In the genomic region with DNA sequence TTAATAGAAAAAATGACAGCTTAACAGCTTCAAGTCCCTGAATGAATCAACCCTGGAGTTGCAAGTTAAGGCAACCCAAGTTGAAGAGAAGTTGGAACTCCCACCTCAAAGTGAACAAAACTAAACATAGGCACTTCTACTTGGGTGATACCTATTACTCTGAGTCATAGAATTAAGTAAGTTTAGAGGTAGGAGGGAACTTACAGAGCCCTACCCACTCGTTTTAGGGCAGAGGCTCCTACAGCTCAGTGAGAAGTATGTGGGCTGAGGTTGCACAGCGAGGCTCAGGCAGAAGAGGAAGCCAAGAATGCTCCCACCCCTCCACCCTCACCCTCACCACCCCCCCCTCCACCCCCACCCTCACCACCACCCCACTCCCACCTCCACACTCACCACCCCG, we compare ENCODE assay signal across 7 cellular contexts. TPM values are rescaled to one million over a fixed set of nuclear protein-coding genes. Genes with fewer than 3 reads are reported as not detected.
DNase-seq lines count a peak whose midpoint lies in the region; ATAC-seq, FAIRE-seq and TF ChIP-seq lines count a peak whose summit lies in the region.

No MANE protein-coding gene starts in this region.

- H3K4ac ChIP-seq in mesenchymal stem cell (ENCODE audit: low read depth in 1 of 2, low read length in 2 of 2): no peak overlapping the region

- H3K79me1 ChIP-seq in mesenchymal stem cell (replicated peaks; ENCODE audit: low read length, poor library complexity, severe bottlenecking): no peaks in the 10 kb centered on the region

- H3K9me3 ChIP-seq in left lung (no peaks in the 10 kb centered on the region), mesenchymal stem cell (ENCODE audit: control insufficient read depth, low read length) (no peaks in the 10 kb centered on the region), right cardiac atrium (ENCODE audit: control insufficient read depth, low read length) (no peaks in the 10 kb centered on the region)

- no peak overlapping the region for H2AFZ ChIP-seq in mesenchymal stem cell (ENCODE audit: low read depth, low read length)

- H3K4me3 ChIP-seq in left lung (no peak overlapping the region), mesenchymal stem cell (ENCODE audit: insufficient read depth in 1 of 2, low read depth in 1 of 2, low read length in 2 of 2) (no peak overlapping the region), right cardiac atrium (ENCODE audit: low read length) (no peak overlapping the region)

- peaks cover 8 to 29% of the 10 kb centered on the region in 2 donors for H3K4me1 ChIP-seq in left lung
- peaks cover 1% of the 10 kb centered on the region for H3K4me1 ChIP-seq in mesenchymal stem cell (ENCODE audit: control insufficient read depth, insufficient read depth, low read depth, low read length)
- peaks cover 6% of the 10 kb centered on the region for H3K4me1 ChIP-seq in right cardiac atrium (ENCODE audit: control insufficient read depth, insufficient read depth, low read length)

- DNase-seq in T-helper 9 cell (peak; percentile 28), left lung (no peak), RCC 7860 (ENCODE audit: low spot score) (no peak), mesenchymal stem cell (no peak), right cardiac atrium (no peak)

- no peak overlapping the region for H2BK12ac ChIP-seq in mesenchymal stem cell (ENCODE audit: low read length in 2 of 2)

- no peak overlapping the region for H2BK15ac ChIP-seq in mesenchymal stem cell (ENCODE audit: low read depth, poor library complexity, severe bottlenecking)

- no peak overlapping the region for H4K8ac ChIP-seq in mesenchymal stem cell (ENCODE audit: low read length)

- no peak for FAIRE-seq in RCC 7860 (lab: Jason Lieb, UNC)

- H3K27ac ChIP-seq in left lung (no peak overlapping the region), mesenchymal stem cell (ENCODE audit: low read length, poor library complexity, severe bottlenecking) (no peak overlapping the region), right cardiac atrium (ENCODE audit: low read length) (no peak overlapping the region)

- WGBS in mesenchymal stem cell: no CpG with 5 or more reads among the region's 3 CpGs
- WGBS in right cardiac atrium: 68% methylated on average over 3 of the region's 3 CpGs

- H3K9ac ChIP-seq in mesenchymal stem cell (ENCODE audit: low read length): no peak overlapping the region

- no peak for TF ChIP-seq CTCF in left lung (IDR thresholded peaks at IDR 0.05)

- H2BK120ac ChIP-seq in mesenchymal stem cell (ENCODE audit: low read depth, low read length): no peak overlapping the region

- no peak overlapping the region for H2BK5ac ChIP-seq in mesenchymal stem cell (ENCODE audit: low read depth, low read length, poor library complexity, severe bottlenecking)

- H3K18ac ChIP-seq in mesenchymal stem cell (ENCODE audit: low read depth in 1 of 2, low read length in 2 of 2): no peak overlapping the region

- intact Hi-C loops in left lung (cut with DNase I): no loop called here
- intact Hi-C loops in right cardiac atrium (cut with DNase I): no loop called here

- H3K27me3 ChIP-seq in left lung: no peaks in the 10 kb centered on the region
- peaks cover 9 to 15% of the 10 kb centered on the region in 2 experiments for H3K27me3 ChIP-seq in mesenchymal stem cell (ENCODE audit: control insufficient read depth in 1 of 2, insufficient read depth in 1 of 2, low read length in 2 of 2)
- no peaks in the 10 kb centered on the region for H3K27me3 ChIP-seq in right cardiac atrium (ENCODE audit: control insufficient read depth, insufficient read depth)

- no peak overlapping the region for H3K23ac ChIP-seq in mesenchymal stem cell (ENCODE audit: low read length in 2 of 2)

- no peak overlapping the region for H2AK5ac ChIP-seq in mesenchymal stem cell (ENCODE audit: low read length, severe bottlenecking)

- H3K36me3 ChIP-seq in left lung: no peaks in the 10 kb centered on the region
- no peaks in the 10 kb centered on the region for H3K36me3 ChIP-seq in mesenchymal stem cell (ENCODE audit: control insufficient read depth in 1 of 2, insufficient read depth in 2 of 2, low read depth in 1 of 2, low read length in 2 of 2)

- no peak overlapping the region for H3K4me2 ChIP-seq in mesenchymal stem cell (ENCODE audit: low read length, poor library complexity, severe bottlenecking)

- H3K14ac ChIP-seq in mesenchymal stem cell (ENCODE audit: low read length in 2 of 2): no peak overlapping the region

- peak; percentile 83 for ATAC-seq in GM19351 (IDR thresholded peaks at IDR 0.05; ENCODE audit: unreplicated experiment)
- ATAC-seq in HG03066 (IDR thresholded peaks at IDR 0.05; ENCODE audit: low read depth, unreplicated experiment): peak; percentile 61
- peak; percentile 70 for ATAC-seq in left lung
- no peak for ATAC-seq in right cardiac atrium

- H4K91ac ChIP-seq in mesenchymal stem cell (ENCODE audit: low read length): no peak overlapping the region

RNA-seq across cellular contexts. Expression of gene NFATC2, which starts 42.2 kb away (rescaled TPM):
- total RNA-seq in left lung: 1 to 10 TPM; 5.3 to 6.9 TPM
- polyA plus RNA-seq in mesenchymal stem cell (2013, experiment 1 of 2): 3.8 TPM
- 3.6 TPM for polyA plus RNA-seq in mesenchymal stem cell (2013, experiment 2 of 2)
- 10 to 100 TPM in 1 of 4 donors, 1 to 10 TPM in 3; 6.8 to 13.3 (median 8.3) TPM for total RNA-seq in right cardiac atrium
- polyA plus RNA-seq in right cardiac atrium: 2.8 TPM

Comparison
In these comparisons a context has a peak if more than half of its experiments do, and no peak if none do; other contexts are left out.
1. ATAC-seq: peak in GM19351 (single experiment), HG03066 (single experiment) and left lung (single experiment); none in right cardiac atrium (0 of 2).